8 cellular contexts compared by ENCODE assay signal in the genomic region with DNA sequence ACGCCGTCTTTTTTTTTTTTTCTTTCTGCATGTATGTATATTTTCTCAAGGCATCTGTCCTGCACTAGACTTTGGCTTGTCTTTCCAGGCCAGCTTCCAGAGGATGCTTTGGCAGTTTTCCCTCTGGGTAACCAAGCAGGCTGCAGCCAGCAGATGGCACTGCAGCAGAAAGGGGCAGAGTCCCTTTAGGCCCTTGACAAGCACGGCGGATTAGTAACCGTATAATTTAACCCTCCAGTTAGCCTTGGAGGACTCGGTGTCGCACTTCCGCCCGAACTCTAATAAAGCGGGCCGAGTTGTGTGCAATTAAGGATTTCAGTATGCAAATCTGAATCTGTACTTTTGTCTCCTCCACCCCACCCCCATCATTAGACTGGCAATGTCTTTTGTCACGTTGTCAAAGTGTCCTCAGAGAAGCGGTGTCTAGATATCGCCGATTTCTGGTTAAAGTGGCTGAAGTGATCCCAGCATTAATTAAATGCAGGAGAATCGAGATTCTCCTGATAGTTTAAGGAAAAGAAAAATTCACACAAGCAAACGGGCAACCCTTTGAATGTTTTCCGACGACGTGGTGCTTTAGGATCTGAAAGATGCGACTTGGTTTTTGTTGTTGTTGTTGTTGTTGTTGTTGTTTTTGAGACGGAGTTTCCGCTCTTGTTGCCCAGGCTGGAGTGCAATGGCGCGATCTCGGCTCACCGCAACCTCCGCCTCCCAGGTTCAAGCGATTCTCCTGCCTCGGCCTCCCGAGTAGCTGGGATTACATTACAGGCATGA. TPM values are rescaled to one million over a fixed set of nuclear protein-coding genes. Genes with fewer than 3 reads are reported as not detected.
DNase-seq lines count a peak whose midpoint lies in the region; ATAC-seq and TF ChIP-seq lines count a peak whose summit lies in the region.

No MANE protein-coding gene starts in this region.

- TF ChIP-seq RAD21 in HCT116 (IDR thresholded peaks at IDR 0.05; ENCODE audit: low read depth) = peak; percentile 35

- H3K27ac Mint-ChIP-seq in CD8-positive, alpha-beta T cell = peak overlapping the region; percentile 18

- peaks cover 30% of the 10 kb centered on the region for H3K4me1 Mint-ChIP-seq in CD8-positive, alpha-beta T cell (ENCODE audit: low read depth)

- H3K4me3 Mint-ChIP-seq in CD8-positive, alpha-beta T cell = peak overlapping the region; percentile 96

- intact Hi-C loops in CD8-positive, alpha-beta T cell (cut with DNase I, micrococcal nuclease) = loop anchor here (1.0 to 10.0 kb wide), 7 partner anchors 13 to 945 kb away; partner anchors contain the start of genes TAF13 (in 2 of the 2), WDR47 (in 2 of the 2), PRPF38B (in 1 of the 2) and PSMA5 (in 1 of the 2)
- intact Hi-C loops in HCT116 (cut with micrococcal nuclease) = no loop called here

- peak in 1 of 7 experiments; percentile 49 for DNase-seq in CD8-positive, alpha-beta T cell
- DNase-seq in HCT116 (ENCODE audit: low read depth, low spot score) (peak; percentile 41), astrocyte of the cerebellum (ENCODE audit: low read depth) (no peak), hepatocyte (ENCODE audit: low spot score) (peak; percentile 53), retinal pigment epithelial cell (ENCODE audit: low read depth) (no peak), ureter (ENCODE audit: low spot score) (no peak)
- no peak for DNase-seq in NK-92 treated with Interleukin-12 subunit alpha and Interleukin-12 subunit beta, amount 100 ng/mL, for 24 hours (lab: John Stamatoyannopoulos, UW)

- WGBS in hepatocyte (ENCODE audit: low lambda C conversion rate, missing lambda C conversion rate) = 87% methylated on average over 31 of the region's 31 CpGs

- H3K27me3 Mint-ChIP-seq in CD8-positive, alpha-beta T cell (ENCODE audit: low read depth) = no peaks in the 10 kb centered on the region

- peaks cover 6% of the 10 kb centered on the region for H3K36me3 ChIP-seq in CD8-positive, alpha-beta T cell (ENCODE audit: insufficient read depth, low read length)
- H3K36me3 ChIP-seq in HCT116 (ENCODE audit: control insufficient read depth in 1 of 2, insufficient read depth in 2 of 2, low read length in 2 of 2) (peaks cover 0 to 4% of the 10 kb centered on the region in 2 experiments; a peak in 1 of 4 replicates), OCI-LY1 (ENCODE audit: insufficient read depth, low read length) (peaks cover 15% of the 10 kb centered on the region), hepatocyte (replicated peaks; ENCODE audit: insufficient read depth, low read depth) (no peaks in the 10 kb centered on the region)

- H3K27me3 ChIP-seq in CD8-positive, alpha-beta T cell (ENCODE audit: insufficient read depth, low read length) = no peaks in the 10 kb centered on the region
- no peaks in the 10 kb centered on the region for H3K27me3 ChIP-seq in HCT116 (ENCODE audit: insufficient read depth, low read length)
- H3K27me3 ChIP-seq in OCI-LY1 (ENCODE audit: insufficient read depth, low read length) = no peaks in the 10 kb centered on the region
- H3K27me3 ChIP-seq in hepatocyte = no peaks in the 10 kb centered on the region

- BruUV-seq in HCT116 (replicated peaks; lab: Mats Ljungman, UMichigan) = no TSS peak

- H4K20me1 ChIP-seq in HCT116 (ENCODE audit: insufficient read depth) = no peaks in the 10 kb centered on the region
- H4K20me1 ChIP-seq in OCI-LY1 (ENCODE audit: insufficient read depth, low read length) = no peaks in the 10 kb centered on the region
- no peaks in the 10 kb centered on the region for H4K20me1 ChIP-seq in hepatocyte (ENCODE audit: insufficient read depth, poor library complexity, severe bottlenecking)

- H3K36me3 Mint-ChIP-seq in CD8-positive, alpha-beta T cell = peaks cover 30% of the 10 kb centered on the region

- RAD21 ChIA-PET in HCT116 (lab: Charles Lee; ENCODE audit: low non-redundant PET in 1 of 2, low total read pairs in 2 of 2, uncharacterized antibody in 2 of 2, unreplicated experiment in 2 of 2) = no interaction called here

- H3K27ac ChIP-seq in CD8-positive, alpha-beta T cell (ENCODE audit: low read depth, low read length) = no peak overlapping the region
- H3K27ac ChIP-seq in HCT116 (ENCODE audit: low read depth, low read length) (no peak overlapping the region), OCI-LY1 (ENCODE audit: low read depth, low read length, poor library complexity, severe bottlenecking) (peak overlapping the region; percentile 95), hepatocyte (no peak overlapping the region)

- POLR2A ChIA-PET in CD8-positive, alpha-beta T cell (lab: Charles Lee) = interaction anchor here (0.7 to 2.9 kb wide), 4 partner anchors 7 to 61 kb away, joined by 3 to 58 read pairs (median 12); partner anchors contain the start of gene TAF13
- POLR2A ChIA-PET in HCT116 (lab: Charles Lee) = interaction anchor here (1.8 to 2.1 kb wide), 3 partner anchors 10 to 14 kb away, joined by 7 to 18 read pairs (median 7); partner anchors contain the start of gene TAF13

- ATAC-seq in CD8-positive, alpha-beta T cell = no peak
- peak; percentile 24; the same call in 1 of the 2 replicates for ATAC-seq in HCT116

- in situ Hi-C loops in astrocyte of the cerebellum (cut with HindIII; ENCODE audit: low sequenced_read_pairs) = no loop called here

- peak overlapping the region; percentile 87 for H3K4me2 ChIP-seq in HCT116 (ENCODE audit: low read length)
- H3K4me2 ChIP-seq in OCI-LY1 (ENCODE audit: low read length) = peak overlapping the region; percentile 93
- H3K4me2 ChIP-seq in hepatocyte = peak overlapping the region; percentile 90

- H3K9me3 ChIP-seq in CD8-positive, alpha-beta T cell (ENCODE audit: low read length) = no peaks in the 10 kb centered on the region
- H3K9me3 ChIP-seq in HCT116 (ENCODE audit: control insufficient read depth in 1 of 2, insufficient read depth in 1 of 2, low read depth in 1 of 2, low read length in 2 of 2) (no peaks in the 10 kb centered on the region), OCI-LY1 (ENCODE audit: low read length) (no peaks in the 10 kb centered on the region), hepatocyte (ENCODE audit: low read depth) (no peaks in the 10 kb centered on the region)

- H3K9me3 Mint-ChIP-seq in CD8-positive, alpha-beta T cell = no peaks in the 10 kb centered on the region

- peaks cover 20% of the 10 kb centered on the region for H3K4me1 ChIP-seq in CD8-positive, alpha-beta T cell (ENCODE audit: insufficient read depth, low read length)
- H3K4me1 ChIP-seq in HCT116 (ENCODE audit: control insufficient read depth in 1 of 2, insufficient read depth in 2 of 2, low read length in 2 of 2) = peaks cover 5 to 27% of the 10 kb centered on the region in 2 experiments; a peak in 3 of 4 replicates
- H3K4me1 ChIP-seq in OCI-LY1 (ENCODE audit: insufficient read depth, low read length, severe bottlenecking) = peaks cover 28% of the 10 kb centered on the region
- peaks cover 14% of the 10 kb centered on the region for H3K4me1 ChIP-seq in hepatocyte (ENCODE audit: insufficient read depth)

- H3K9me2 ChIP-seq in HCT116 (ENCODE audit: insufficient read depth) (no peaks in the 10 kb centered on the region), OCI-LY1 (ENCODE audit: low read depth, low read length) (no peaks in the 10 kb centered on the region), hepatocyte (replicated peaks; ENCODE audit: insufficient read depth) (no peaks in the 10 kb centered on the region)

- TF ChIP-seq CTCF in CD8-positive, alpha-beta T cell (IDR thresholded peaks at IDR 0.05) = no peak
- TF ChIP-seq CTCF in HCT116 (IDR thresholded peaks at IDR 0.05 in 2 of 3, conservative IDR thresholded peaks at IDR 0.05 in 1 of 3; ENCODE audit: borderline replicate concordance in 1 of 3, insufficient read depth in 1 of 3, low read depth in 2 of 3, low read length in 2 of 3) (peak; percentile 29 to 74 (median 62); a peak in 5 of 6 replicates), OCI-LY1 (IDR thresholded peaks at IDR 0.05; ENCODE audit: low read length) (peak; percentile 90), astrocyte of the cerebellum (IDR thresholded peaks at IDR 0.05; ENCODE audit: low read depth, low read length, missing control alignments) (peak; percentile 53), hepatocyte (IDR thresholded peaks at IDR 0.05; ENCODE audit: poor library complexity) (peak; percentile 33), retinal pigment epithelial cell (conservative IDR thresholded peaks at IDR 0.05; ENCODE audit: low read depth, low read length) (peak; percentile 83)

- TF ChIP-seq POLR2A in HCT116 (IDR thresholded peaks at IDR 0.05; ENCODE audit: borderline replicate concordance, extremely low read depth, insufficient read depth, insufficient read length) = no peak

- no peak overlapping the region for H2AFZ ChIP-seq in HCT116 (ENCODE audit: low read depth, low read length, poor library complexity, severe bottlenecking)
- H2AFZ ChIP-seq in OCI-LY1 (ENCODE audit: low read length) = no peak overlapping the region
- no peak overlapping the region for H2AFZ ChIP-seq in hepatocyte

- peak overlapping the region; percentile 84 for H3K4me3 ChIP-seq in CD8-positive, alpha-beta T cell (ENCODE audit: low read depth, low read length)
- no peak overlapping the region for H3K4me3 ChIP-seq in HCT116 (replicated peaks in 1 of 2; ENCODE audit: low read depth in 1 of 2, low read length in 2 of 2)
- H3K4me3 ChIP-seq in OCI-LY1 (ENCODE audit: low read depth, low read length, poor library complexity, severe bottlenecking) = peak overlapping the region; percentile 82
- peak overlapping the region; percentile 89 for H3K4me3 ChIP-seq in astrocyte of the cerebellum (ENCODE audit: low read depth, low read length)
- no peak overlapping the region for H3K4me3 ChIP-seq in hepatocyte
- peak overlapping the region; percentile 9 for H3K4me3 ChIP-seq in retinal pigment epithelial cell (ENCODE audit: low read length)

- H3K9ac ChIP-seq in HCT116 (ENCODE audit: low read length) (no peak overlapping the region), OCI-LY1 (ENCODE audit: low read length) (peak overlapping the region; percentile 92; the same call in 1 of the 2 replicates)

- H3K79me2 ChIP-seq in HCT116 (ENCODE audit: insufficient read depth, low read length) = peaks cover 24% of the 10 kb centered on the region
- peaks cover 20% of the 10 kb centered on the region for H3K79me2 ChIP-seq in OCI-LY1 (ENCODE audit: insufficient read depth, low read length)
- H3K79me2 ChIP-seq in hepatocyte = peaks cover 41% of the 10 kb centered on the region

- H3F3A ChIP-seq in OCI-LY1 (ENCODE audit: insufficient read depth, low read length) = no peaks in the 10 kb centered on the region; the same call in 1 of the 2 replicates

- CTCF ChIA-PET in CD8-positive, alpha-beta T cell (lab: Charles Lee) = interaction anchor here (0.6 to 3.6 kb wide), 6 partner anchors 11 to 336 kb away, joined by 3 to 19 read pairs (median 8); partner anchors contain the start of genes TAF13 and WDR47
- CTCF ChIA-PET in HCT116 (lab: Charles Lee) = interaction anchor here (1.3 to 2.5 kb wide), 2 partner anchors 11 kb away, joined by 8 to 21 read pairs; no protein-coding TSS in a partner anchor

RNA-seq across cellular contexts. Expression of gene TMEM167B, which starts 1.1 kb away (rescaled TPM):
- 10 to 100 TPM; 66.3 to 68.0 TPM for total RNA-seq in CD8-positive, alpha-beta T cell
- total RNA-seq in HCT116 (2021; ENCODE audit: unreplicated experiment) (21.4 TPM), hepatocyte (33.4 and 35.0 TPM in 2 replicates), ureter (55.1 TPM)
- 12.7 and 14.2 TPM in 2 replicates for polyA plus RNA-seq in HCT116 (2012)
- polyA plus RNA-seq in hepatocyte = 18.3 and 25.0 TPM in 2 replicates

RNA-seq across cellular contexts. Expression of gene TAF13, which starts 13.6 kb away (rescaled TPM):
- 10 to 100 TPM; 36.2 to 40.4 TPM for total RNA-seq in CD8-positive, alpha-beta T cell
- total RNA-seq in HCT116 (2021; ENCODE audit: unreplicated experiment) = 27.3 TPM
- 11.8 and 13.7 TPM in 2 replicates for polyA plus RNA-seq in HCT116 (2012)
- 63.3 and 78.7 TPM in 2 replicates for total RNA-seq in hepatocyte
- 15.7 and 22.1 TPM in 2 replicates for polyA plus RNA-seq in hepatocyte
- 27.0 TPM for total RNA-seq in ureter

RNA-seq across cellular contexts. Expression of gene ELAPOR1, which starts 24.5 kb away (rescaled TPM):
- total RNA-seq in CD8-positive, alpha-beta T cell = 1 to 10 TPM; 5.0 to 6.8 TPM
- total RNA-seq in HCT116 (2021; ENCODE audit: unreplicated experiment) (0.57 TPM), hepatocyte (2.5 and 3.0 TPM in 2 replicates), ureter (0.75 TPM)
- polyA plus RNA-seq in HCT116 (2012) = 0.14 and 0.25 TPM in 2 replicates
- polyA plus RNA-seq in hepatocyte = 1.6 and 1.8 TPM in 2 replicates

RNA-seq across cellular contexts. Expression of gene WDR47, which starts 47.5 kb away (rescaled TPM):
- total RNA-seq in CD8-positive, alpha-beta T cell = 10 to 100 TPM; 31.5 to 32.6 TPM
- total RNA-seq in HCT116 (2021; ENCODE audit: unreplicated experiment) (9.3 TPM), hepatocyte (8.4 and 9.7 TPM in 2 replicates), ureter (18.8 TPM)
- polyA plus RNA-seq in HCT116 (2012) = 3.1 and 4.5 TPM in 2 replicates
- 6.0 and 6.7 TPM in 2 replicates for polyA plus RNA-seq in hepatocyte

Comparison
In these comparisons a context has a peak if more than half of its experiments do, and no peak if none do; other contexts are left out.
1. DNase-seq: peak in HCT116 (single experiment) and hepatocyte (single experiment); none in astrocyte of the cerebellum (single experiment), retinal pigment epithelial cell (single experiment), ureter (single experiment) and NK-92 treated with Interleukin-12 subunit alpha and Interleukin-12 subunit beta, amount 100 ng/mL, for 24 hours (single experiment).
2. H3K4me3 ChIP-seq: peak in CD8-positive, alpha-beta T cell (single experiment), OCI-LY1 (single experiment), astrocyte of the cerebellum (single experiment) and retinal pigment epithelial cell (single experiment); none in HCT116 (0 of 2) and hepatocyte (single experiment).
3. Peak in every context shown above with its lines, with median percentiles within 50 percentile points of each other: H3K4me2 ChIP-seq.